22 cellular contexts compared by ENCODE assay signal in the genomic region with DNA sequence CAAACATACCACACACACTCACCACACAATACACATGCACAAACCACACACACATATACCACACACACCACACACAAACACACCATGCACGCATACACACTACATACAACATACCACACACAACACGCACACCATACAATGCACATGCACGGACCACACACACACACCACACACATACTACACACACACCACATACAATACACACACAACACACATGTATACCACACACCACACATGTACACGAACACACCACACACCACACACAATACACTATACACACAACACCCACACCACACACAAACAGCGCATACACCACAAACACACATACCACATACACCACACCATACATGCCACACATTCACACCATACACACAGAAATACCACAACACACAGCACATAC.
"Had no signal": no experiment of that assay in that cellular context is flagged by ENCODE, and none has a peak within 500 bp of the region (broad histone marks: within the 10 kb centered on the region; RNA-seq: fewer than 3 reads in every experiment).

No MANE protein-coding gene starts in this region.

- H3K4me1 ChIP-seq: sigmoid colon, testis, tibial artery, upper lobe of left lung, uterus had no signal

- H3K27me3 Mint-ChIP-seq: stimulated activated memory B cell treated with anti-CD40 and anti-IgM and Interleukin-4, amounts not matched to agents 10 μg/mL and 1 μg/mL and 100 μg/mL, for 72 hours had no signal

- H3K9me3 ChIP-seq: neutrophil, pancreas, sigmoid colon, testis, tibial artery, upper lobe of left lung, uterus had no signal

- H3K36me3 ChIP-seq: neutrophil, pancreas, sigmoid colon, tibial artery, upper lobe of left lung, uterus had no signal

- H3K4me1 Mint-ChIP-seq: stimulated activated memory B cell treated with anti-CD40 and anti-IgM and Interleukin-4, amounts not matched to agents 10 μg/mL and 1 μg/mL and 100 μg/mL, for 72 hours had no signal

- H3K27ac ChIP-seq: dorsolateral prefrontal cortex, neutrophil, pancreas, sigmoid colon, testis, tibial artery, upper lobe of left lung, uterus had no signal

- H3K4me3 ChIP-seq: dorsolateral prefrontal cortex, pancreas, sigmoid colon, tibial artery, upper lobe of left lung, uterus had no signal

- H3K27me3 ChIP-seq: pancreas, sigmoid colon, testis, tibial artery, upper lobe of left lung, uterus had no signal

- H3K27ac Mint-ChIP-seq: mesothelial cell of epicardium; progenitor cell of endocrine pancreas; stimulated activated memory B cell treated with anti-CD40 and anti-IgM and Interleukin-4, amounts not matched to agents 10 μg/mL and 1 μg/mL and 100 μg/mL, for 72 hours had no signal

- H3K4me3 Mint-ChIP-seq: mesothelial cell of epicardium; stimulated activated memory B cell treated with anti-CD40 and anti-IgM and Interleukin-4, amounts not matched to agents 10 μg/mL and 1 μg/mL and 100 μg/mL, for 72 hours had no signal

- ATAC-seq: naive thymus-derived CD8-positive, alpha-beta T cell; pancreas; stimulated activated memory B cell treated with anti-CD40 and anti-IgM and Interleukin-4, amounts not matched to agents 10 μg/mL and 1 μg/mL and 100 μg/mL, for 72 hours had no signal

- DNase-seq: dorsolateral prefrontal cortex; effector CD4-positive, alpha-beta T cell; head of caudate nucleus; mesenchymal stem cell; naive thymus-derived CD8-positive, alpha-beta T cell; pancreas; sigmoid colon; stimulated activated CD4-positive, alpha-beta T cell treated with anti-CD3 and anti-CD28 coated beads, Interleukin-2, amount 100 ng/mL, for 24 hours; stimulated activated CD4-positive, alpha-beta T cell treated with anti-CD3 and anti-CD28 coated beads, Interleukin-4, amount 100 ng/mL, for 24 hours; stimulated activated naive CD8-positive, alpha-beta T cell treated with anti-CD3 and anti-CD28 coated beads, Interleukin-15, Interleukin-2, amounts not matched to agents 100 U/mL and 50 U/mL, for 24 hours; substantia nigra; testis; tibial artery; upper lobe of left lung; uterus had no signal

- H3K9me3 Mint-ChIP-seq: mesothelial cell of epicardium; naive thymus-derived CD8-positive, alpha-beta T cell; stimulated activated memory B cell treated with anti-CD40 and anti-IgM and Interleukin-4, amounts not matched to agents 10 μg/mL and 1 μg/mL and 100 μg/mL, for 72 hours had no signal

- H3K36me3 Mint-ChIP-seq: mesothelial cell of epicardium; naive thymus-derived CD8-positive, alpha-beta T cell; stimulated activated memory B cell treated with anti-CD40 and anti-IgM and Interleukin-4, amounts not matched to agents 10 μg/mL and 1 μg/mL and 100 μg/mL, for 72 hours had no signal

- FAIRE-seq: colon, frontal cortex, keratinocyte, pancreas had no signal
